19 cellular contexts compared by ENCODE assay signal in the genomic region with DNA sequence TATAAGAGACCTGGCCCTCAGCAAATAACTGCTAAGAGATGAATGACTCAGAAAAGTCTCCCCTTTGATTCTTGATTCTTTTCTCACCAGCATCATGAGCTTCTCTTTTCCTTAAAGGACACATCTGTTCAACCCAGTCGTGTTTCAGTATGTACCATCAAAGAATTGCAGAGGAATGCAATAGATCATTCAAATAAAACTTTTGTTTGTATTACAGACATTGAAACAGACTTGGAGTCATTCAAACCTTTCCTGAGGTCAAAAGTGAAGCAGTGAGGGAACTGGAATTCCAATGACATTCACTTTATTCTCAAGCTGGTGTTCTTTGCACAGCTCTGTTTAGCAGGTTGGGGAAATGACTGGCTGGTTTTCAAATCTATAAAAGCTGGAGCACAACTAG.
DNase-seq lines count a peak whose midpoint lies in the region; ATAC-seq, FAIRE-seq and TF ChIP-seq lines count a peak whose summit lies in the region.
"Had no signal": no experiment of that assay in that cellular context is flagged by ENCODE, and none has a peak within 500 bp of the region (broad histone marks: within the 10 kb centered on the region; RNA-seq: fewer than 3 reads in every experiment).

No MANE protein-coding gene starts in this region.

- peaks cover 49% of the 10 kb centered on the region for H3K4me1 Mint-ChIP-seq in osteocyte (ENCODE audit: unreplicated experiment)

- BruUV-seq in GM12878 (replicated peaks; lab: Mats Ljungman, UMichigan) = no TSS peak

- H4K20me1 ChIP-seq in GM12878 (ENCODE audit: control insufficient read depth, insufficient read depth) = no peaks in the 10 kb centered on the region

- H3K4me1 ChIP-seq in GM12878 (ENCODE audit: control insufficient read depth, insufficient read depth, low read length) = peaks cover 31% of the 10 kb centered on the region
- peaks cover 0 to 11% (median 3%) of the 10 kb centered on the region in 4 donors for H3K4me1 ChIP-seq in transverse colon
- H3K4me1 ChIP-seq: SJCRH30 had no signal

- no peak for TF ChIP-seq RAD21 in GM12878 (IDR thresholded peaks at IDR 0.05; ENCODE audit: insufficient read depth, low read depth, low read length)

- H3K27ac ChIP-seq in GM12878 (ENCODE audit: control insufficient read depth, insufficient read depth) = no peak overlapping the region; the same call in 1 of the 2 replicates
- no peak overlapping the region for H3K27ac ChIP-seq in transverse colon
- H3K27ac ChIP-seq: PC-9, RWPE1, SJCRH30 had no signal

- SMC1A ChIA-PET in GM12878 (lab: Charles Lee; ENCODE audit: uncharacterized antibody, unreplicated experiment) = interaction anchor here (0.8 to 1.5 kb wide), 3 partner anchors 10 to 18 kb away, joined by 3 to 5 read pairs (median 3); no protein-coding TSS in a partner anchor

- H3K79me2 ChIP-seq in GM12878 (ENCODE audit: control insufficient read depth, insufficient read depth, low read length) = no peaks in the 10 kb centered on the region

- no peak overlapping the region for H3K9ac ChIP-seq in GM12878 (ENCODE audit: control insufficient read depth, insufficient read depth, low read length)

- TF ChIP-seq EP300 in GM12878 (IDR thresholded peaks at IDR 0.05; ENCODE audit: borderline replicate concordance in 1 of 2, control insufficient read depth in 1 of 2, low read depth in 2 of 2, low read length in 2 of 2) = no peak
- no peak for TF ChIP-seq EP300 in transverse colon (IDR thresholded peaks at IDR 0.05; ENCODE audit: low read depth)

- RAD21 ChIA-PET in GM12878 (lab: Charles Lee; ENCODE audit: unreplicated experiment) = interaction anchor here (1.7 kb wide), 1 partner anchor 45 kb away, joined by 4 read pairs; no protein-coding TSS in a partner anchor

- H3K9me3 ChIP-seq in GM12878 (replicated peaks; ENCODE audit: control insufficient read depth, insufficient read depth, low read length) (no peaks in the 10 kb centered on the region), transverse colon (no peaks in the 10 kb centered on the region)
- H3K9me3 ChIP-seq: SJCRH30 had no signal

- no peaks in the 10 kb centered on the region for H3K36me3 ChIP-seq in GM06990 (ENCODE audit: control insufficient read depth, insufficient read depth, low read length)
- H3K36me3 ChIP-seq in GM12878 (ENCODE audit: control insufficient read depth in 2 of 2, insufficient read depth in 2 of 2, low read length in 1 of 2) = no peaks in the 10 kb centered on the region
- H3K36me3 ChIP-seq in transverse colon = no peaks in the 10 kb centered on the region
- H3K36me3 ChIP-seq: SJCRH30 had no signal

- H3K4me3 ChIP-seq in GM06990 (replicated peaks; ENCODE audit: low read depth, low read length) (no peak overlapping the region; the same call in 1 of the 2 replicates), GM12878 (no peak overlapping the region), transverse colon (no peak overlapping the region)
- H3K4me3 ChIP-seq: PC-9, SJCRH30 had no signal

- no peaks in the 10 kb centered on the region for H3K27me3 Mint-ChIP-seq in osteocyte (ENCODE audit: unreplicated experiment)

- peak; percentile 17 for DNase-seq in GM06990 (ENCODE audit: extremely low read depth, insufficient read length)
- DNase-seq in GM12878 (ENCODE audit: low read depth, low spot score) = no peak
- DNase-seq in osteocyte (ENCODE audit: extremely low spot score, unreplicated experiment) = no peak
- no peak for DNase-seq in mesenteric fat pad (ENCODE audit: low spot score)
- no peak for DNase-seq in cerebellar cortex (ENCODE audit: low spot score)
- no peak for DNase-seq in HuH-7 (ENCODE audit: low spot score)
- no peak for DNase-seq in transverse colon
- DNase-seq: ACHN, DMS79 treated with DMSO at 0.1 percent for 48 hours, KG1, NCI-H1417 treated with DMSO at 0.1 percent for 48 hours, NCI-H1930, NCI-H345, NCI-H524 treated with DMSO at 0.1 percent for 48 hours, PC-9, SJCRH30 had no signal

- TF ChIP-seq CTCF in GM06990 (IDR thresholded peaks at IDR 0.05; ENCODE audit: insufficient read depth, low read length, poor library complexity, severe bottlenecking) (no peak), GM12878 (IDR thresholded peaks at IDR 0.05 in 2 of 3, conservative IDR thresholded peaks at IDR 0.05 in 1 of 3; ENCODE audit: control insufficient read depth in 2 of 3, extremely low read depth in 1 of 3, insufficient read depth in 1 of 3, low read depth in 3 of 3, low read length in 3 of 3) (no peak), osteocyte (IDR thresholded peaks at IDR 0.05) (no peak), transverse colon (IDR thresholded peaks at IDR 0.05) (no peak)

- in situ Hi-C loops in GM12878 (cut with MboI) (no loop called here), transverse colon (cut with MboI; ENCODE audit: low pct_ligation_motif_present in 1 of 4, low pct_unique_long_range_greater_than_20kb in 1 of 4, low sequenced_read_pairs in 3 of 4) (no loop called here)

- peak overlapping the region; percentile 66 for H3K27ac Mint-ChIP-seq in osteocyte (ENCODE audit: unreplicated experiment)

- CTCF ChIA-PET in GM12878 (lab: Yijun Ruan, JAX) = interaction anchor here (0.9 to 1.5 kb wide), 3 partner anchors 22 to 332 kb away, joined by 3 read pairs; no protein-coding TSS in a partner anchor

- WGBS in GM12878 (ENCODE audit: insufficient coverage, insufficient replicate concordance, low lambda C conversion rate, missing lambda C conversion rate) = 0% methylated on average over 1 of the region's 1 CpG
- 5 to 16% methylated on average over 1 of the region's 1 CpG for WGBS in transverse colon (ENCODE audit: low coverage in 1 of 2), 2 donors

- no peaks in the 10 kb centered on the region for H3K36me3 Mint-ChIP-seq in osteocyte (ENCODE audit: unreplicated experiment)

- H3K27me3 ChIP-seq in GM06990 (replicated peaks; ENCODE audit: control insufficient read depth, insufficient read depth, low read length) (no peaks in the 10 kb centered on the region), GM12878 (replicated peaks in 1 of 2; ENCODE audit: control insufficient read depth in 2 of 2, insufficient read depth in 2 of 2, low read length in 1 of 2) (no peaks in the 10 kb centered on the region), transverse colon (no peaks in the 10 kb centered on the region)
- H3K27me3 ChIP-seq: SJCRH30 had no signal

- ATAC-seq in GM18868 (IDR thresholded peaks at IDR 0.05; ENCODE audit: unreplicated experiment) (peak; percentile 18), GM12878 (no peak)
- ATAC-seq: HepG2 had no signal

- no peak for FAIRE-seq in GM12878 (lab: Jason Lieb, UNC)
- FAIRE-seq: HepG2 had no signal

- no peak overlapping the region for H2AFZ ChIP-seq in GM12878 (ENCODE audit: control insufficient read depth, low read depth, low read length)
- H2AFZ ChIP-seq: PC-9 had no signal

- POLR2A ChIA-PET in GM12878 (lab: Charles Lee) = no interaction called here

- intact Hi-C loops in GM12878 (cut with micrococcal nuclease; ENCODE audit: unreplicated experiment) (loop anchor here (5.0 to 10.0 kb wide), 3 partner anchors 141 to 454 kb away; no protein-coding TSS in a partner anchor), transverse colon (cut with DNase I; ENCODE audit: low total_unique reads) (no loop called here)

- no peak overlapping the region for H3K4me3 Mint-ChIP-seq in osteocyte (ENCODE audit: unreplicated experiment)

- H3K4me2 ChIP-seq in GM12878 (ENCODE audit: control insufficient read depth, insufficient read depth) = peak overlapping the region; percentile 50; the same call in 1 of the 2 replicates
- H3K4me2 ChIP-seq: PC-9 had no signal

- no peak for TF ChIP-seq POLR2A in GM12878 (IDR thresholded peaks at IDR 0.05; ENCODE audit: low read depth, low read length)
- TF ChIP-seq POLR2A in transverse colon (IDR thresholded peaks at IDR 0.05) = no peak

- peaks cover 8% of the 10 kb centered on the region for H3K9me3 Mint-ChIP-seq in osteocyte (ENCODE audit: unreplicated experiment)

TF ChIP-seq in GM12878, 131 proteins besides CTCF, POLR2A, EP300 and RAD21:
- TF ChIP-seq JUNB (IDR thresholded peaks at IDR 0.05) (peak; percentile 16; the same call in 1 of the 2 replicates), SP1 (IDR thresholded peaks at IDR 0.05; ENCODE audit: low read depth, low read length) (no peak)
